In genomic region chr18:46072959-46073358, GRCh38 we compare ENCODE assay signal across 12 cellular contexts. TPM values are rescaled to one million over a fixed set of nuclear protein-coding genes. Genes with fewer than 3 reads are reported as not detected.
DNase-seq lines count a peak whose midpoint lies in the region; ATAC-seq and TF ChIP-seq lines count a peak whose summit lies in the region.
"Had no signal": no experiment of that assay in that cellular context is flagged by ENCODE, and none has a peak within 500 bp of the region (broad histone marks: within the 10 kb centered on the region; RNA-seq: fewer than 3 reads in every experiment).

No MANE protein-coding gene starts in this region.

- H3K36me3 Mint-ChIP-seq in activated CD8-positive, alpha-beta T cell treated with anti-CD3 and anti-CD28 coated beads for 36 hours (ENCODE audit: low read depth): peaks cover 8% of the 10 kb centered on the region
- H3K36me3 Mint-ChIP-seq: stimulated activated memory B cell treated with anti-CD40 and anti-IgM and Interleukin-4, amounts not matched to agents 10 μg/mL and 1 μg/mL and 100 μg/mL, for 72 hours had no signal

- no peak for TF ChIP-seq POLR2A in prostate gland (IDR thresholded peaks at IDR 0.05)

- POLR2A ChIA-PET in activated CD8-positive, alpha-beta T cell treated with anti-CD3 and anti-CD28 coated beads for 36 hours (lab: Charles Lee): interaction anchor here (0.6 to 2.2 kb wide), 11 partner anchors 10 to 344 kb away, joined by 3 to 7 read pairs (median 3); a partner anchor contains a TSS

- H3K9me3 Mint-ChIP-seq in activated CD8-positive, alpha-beta T cell treated with anti-CD3 and anti-CD28 coated beads for 36 hours: no peaks in the 10 kb centered on the region
- H3K9me3 Mint-ChIP-seq in stimulated activated naive CD8-positive, alpha-beta T cell treated with anti-CD3 and anti-CD28 coated beads, Interleukin-15, amount 100 ng/mL, for 72 hours: no peaks in the 10 kb centered on the region
- H3K9me3 Mint-ChIP-seq: stimulated activated memory B cell treated with anti-CD40 and anti-IgM and Interleukin-4, amounts not matched to agents 10 μg/mL and 1 μg/mL and 100 μg/mL, for 72 hours had no signal

- H3K4me1 ChIP-seq in prostate gland (replicated peaks): no peaks in the 10 kb centered on the region
- peaks cover 6% of the 10 kb centered on the region for H3K4me1 ChIP-seq in colonic mucosa

- no peak for ATAC-seq in Right ventricle myocardium superior (ENCODE audit: poor library complexity)
- no peak for ATAC-seq in left ventricle myocardium superior
- ATAC-seq in activated CD8-positive, alpha-beta T cell treated with anti-CD3 and anti-CD28 coated beads for 36 hours: no peak
- ATAC-seq in left lobe of liver: peak; percentile 1
- no peak for ATAC-seq in stimulated activated naive CD8-positive, alpha-beta T cell treated with anti-CD3 and anti-CD28 coated beads, Interleukin-15, amount 100 ng/mL, for 72 hours
- no peak for ATAC-seq in GM19455 (IDR thresholded peaks at IDR 0.05; ENCODE audit: unreplicated experiment)

- H3K9me3 ChIP-seq in prostate gland (no peaks in the 10 kb centered on the region), colonic mucosa (no peaks in the 10 kb centered on the region)
- H3K9me3 ChIP-seq: right lobe of liver, uterus had no signal

- H3K4me1 Mint-ChIP-seq in activated CD8-positive, alpha-beta T cell treated with anti-CD3 and anti-CD28 coated beads for 36 hours (ENCODE audit: low read depth): peaks cover 41% of the 10 kb centered on the region
- H3K4me1 Mint-ChIP-seq in stimulated activated naive CD8-positive, alpha-beta T cell treated with anti-CD3 and anti-CD28 coated beads, Interleukin-15, amount 100 ng/mL, for 72 hours: peaks cover 50% of the 10 kb centered on the region

- WGBS in prostate gland: 87% methylated on average over 3 of the region's 3 CpGs

- H3K4me3 ChIP-seq in prostate gland (no peak overlapping the region), colonic mucosa (no peak overlapping the region)

- no peaks in the 10 kb centered on the region for H3K27me3 ChIP-seq in prostate gland (replicated peaks; ENCODE audit: insufficient read depth)
- no peaks in the 10 kb centered on the region for H3K27me3 ChIP-seq in colonic mucosa
- H3K27me3 ChIP-seq: right lobe of liver, uterus had no signal

- H3K36me3 ChIP-seq in prostate gland: no peaks in the 10 kb centered on the region
- H3K36me3 ChIP-seq in colonic mucosa: no peaks in the 10 kb centered on the region
- H3K36me3 ChIP-seq: right lobe of liver, uterus had no signal

- H3K27ac ChIP-seq in prostate gland: no peak overlapping the region
- H3K27ac ChIP-seq in colonic mucosa: no peak overlapping the region

- no peak overlapping the region for H3K9ac ChIP-seq in colonic mucosa (ENCODE audit: low read depth in 2 of 2, low read length in 2 of 2)

- no peaks in the 10 kb centered on the region for H3K27me3 Mint-ChIP-seq in activated CD8-positive, alpha-beta T cell treated with anti-CD3 and anti-CD28 coated beads for 36 hours
- no peaks in the 10 kb centered on the region for H3K27me3 Mint-ChIP-seq in stimulated activated naive CD8-positive, alpha-beta T cell treated with anti-CD3 and anti-CD28 coated beads, Interleukin-15, amount 100 ng/mL, for 72 hours

- H3K27ac Mint-ChIP-seq in activated CD8-positive, alpha-beta T cell treated with anti-CD3 and anti-CD28 coated beads for 36 hours: peak overlapping the region; percentile 55
- no peak overlapping the region for H3K27ac Mint-ChIP-seq in stimulated activated naive CD8-positive, alpha-beta T cell treated with anti-CD3 and anti-CD28 coated beads, Interleukin-15, amount 100 ng/mL, for 72 hours
- H3K27ac Mint-ChIP-seq: stimulated activated memory B cell treated with anti-CD40 and anti-IgM and Interleukin-4, amounts not matched to agents 10 μg/mL and 1 μg/mL and 100 μg/mL, for 72 hours had no signal

- TF ChIP-seq CTCF in activated CD8-positive, alpha-beta T cell treated with anti-CD3 and anti-CD28 coated beads for 36 hours (IDR thresholded peaks at IDR 0.05): no peak
- TF ChIP-seq CTCF in prostate gland (IDR thresholded peaks at IDR 0.05): no peak
- no peak for TF ChIP-seq CTCF in colonic mucosa (IDR thresholded peaks at IDR 0.05)

- DNase-seq in Right ventricle myocardium superior: peak; percentile 30
- DNase-seq in left ventricle myocardium superior: no peak
- DNase-seq in activated CD8-positive, alpha-beta T cell treated with anti-CD3 and anti-CD28 coated beads for 36 hours: no peak
- no peak for DNase-seq in left lobe of liver (ENCODE audit: low spot score)
- no peak for DNase-seq in stimulated activated naive CD8-positive, alpha-beta T cell treated with anti-CD3 and anti-CD28 coated beads, Interleukin-15, amount 100 ng/mL, for 72 hours
- no peak for DNase-seq in prostate gland (ENCODE audit: low spot score)
- no peak for DNase-seq in colonic mucosa
- DNase-seq: activated effector memory CD4-positive, alpha-beta T cell treated with Interleukin-2 at 50 U/mL for 16 hours; right lobe of liver; uterus had no signal

- H3K4me3 Mint-ChIP-seq in activated CD8-positive, alpha-beta T cell treated with anti-CD3 and anti-CD28 coated beads for 36 hours: peak overlapping the region; percentile 79
- peak overlapping the region; percentile 83 to 87 for H3K4me3 Mint-ChIP-seq in stimulated activated naive CD8-positive, alpha-beta T cell treated with anti-CD3 and anti-CD28 coated beads, Interleukin-15, amount 100 ng/mL, for 72 hours

- intact Hi-C loops in Right ventricle myocardium superior (cut with DNase I): no loop called here
- intact Hi-C loops in left ventricle myocardium superior (cut with micrococcal nuclease): loop anchor here (10.0 kb wide), 1 partner anchor 138 kb away; no protein-coding TSS in a partner anchor
- intact Hi-C loops in activated CD8-positive, alpha-beta T cell treated with anti-CD3 and anti-CD28 coated beads for 36 hours (cut with micrococcal nuclease): loop anchor here (2.0 to 10.0 kb wide), 5 partner anchors 98 to 408 kb away; no protein-coding TSS in a partner anchor
- intact Hi-C loops in prostate gland (cut with DNase I): loop anchor here (10.0 kb wide), 4 partner anchors 98 to 448 kb away; no protein-coding TSS in a partner anchor
- intact Hi-C loops in colonic mucosa (cut with DNase I): loop anchor here (5.0 to 10.0 kb wide), 3 partner anchors 106 to 408 kb away; partner anchors contain the start of gene EPG5

- CTCF ChIA-PET in activated CD8-positive, alpha-beta T cell treated with anti-CD3 and anti-CD28 coated beads for 36 hours (lab: Charles Lee): interaction anchor here (0.6 to 3.8 kb wide), 53 partner anchors 10 to 408 kb away, joined by 3 to 51 read pairs (median 6); partner anchors contain the start of genes SIGLEC15 and SLC14A1

RNA-seq across cellular contexts. Expression of gene PSTPIP2, which starts 0.9 kb away (rescaled TPM):
- total RNA-seq in Right ventricle myocardium superior (2.4 TPM), left ventricle myocardium superior (2.7 TPM), left lobe of liver (3.9 TPM), prostate gland (10 to 100 TPM in 1 of 2 donors, 1 to 10 TPM in 1; 7.0 to 21.1 TPM), colonic mucosa (1 to 10 TPM; 3.0 to 3.8 TPM)
- total RNA-seq in activated CD8-positive, alpha-beta T cell treated with anti-CD3 and anti-CD28 coated beads for 36 hours: 10 to 100 TPM; 17.8 TPM

RNA-seq across cellular contexts. Expression of gene ATP5F1A, which starts 25.1 kb away (rescaled TPM):
- total RNA-seq in Right ventricle myocardium superior (1,824 TPM), left ventricle myocardium superior (1,799 TPM), left lobe of liver (314 TPM), prostate gland (100 to 1,000 TPM; 457 to 522 TPM), colonic mucosa (100 to 1,000 TPM; 792 to 799 TPM)
- total RNA-seq in activated CD8-positive, alpha-beta T cell treated with anti-CD3 and anti-CD28 coated beads for 36 hours: 100 to 1,000 TPM; 476 to 489 TPM

RNA-seq across cellular contexts. Expression of gene HAUS1, which starts 31.2 kb away (rescaled TPM):
- total RNA-seq in Right ventricle myocardium superior: 5.5 TPM
- 7.0 TPM for total RNA-seq in left ventricle myocardium superior
- total RNA-seq in activated CD8-positive, alpha-beta T cell treated with anti-CD3 and anti-CD28 coated beads for 36 hours: 10 to 100 TPM; 57.9 to 61.0 TPM
- total RNA-seq in left lobe of liver: 4.1 TPM
- 10 to 100 TPM; 19.9 to 26.9 TPM for total RNA-seq in prostate gland
- total RNA-seq in colonic mucosa: 10 to 100 TPM; 17.1 to 24.6 TPM
